17 cellular contexts compared by ENCODE assay signal in genomic region chr15:45169608-45170480, GRCh38. TPM values are rescaled to one million over a fixed set of nuclear protein-coding genes. Genes with fewer than 3 reads are reported as not detected.
DNase-seq lines count a peak whose midpoint lies in the region; FAIRE-seq and TF ChIP-seq lines count a peak whose summit lies in the region.
"Had no signal": no experiment of that assay in that cellular context is flagged by ENCODE, and none has a peak within 500 bp of the region (broad histone marks: within the 10 kb centered on the region; RNA-seq: fewer than 3 reads in every experiment).

No MANE protein-coding gene starts in this region.

- TF ChIP-seq POLR2A in H1 (IDR thresholded peaks at IDR 0.05; ENCODE audit: control extremely low read depth in 1 of 2, low read depth in 2 of 2, low read length in 2 of 2) (no peak), erythroblast (IDR thresholded peaks at IDR 0.05; ENCODE audit: low read length) (no peak), vagina (IDR thresholded peaks at IDR 0.05) (no peak)

- no peak overlapping the region for H2BK15ac ChIP-seq in H1 (ENCODE audit: low read length)

- no peak overlapping the region for H2AFZ ChIP-seq in H1 (ENCODE audit: low read length)

- H4K8ac ChIP-seq in H1 (ENCODE audit: extremely low read depth, insufficient read depth, low read length): no peak overlapping the region; the same call in 1 of the 2 replicates

- no peaks in the 10 kb centered on the region; the same call in 1 of the 2 replicates for H3K23me2 ChIP-seq in H1 (ENCODE audit: low read depth, low read length)

- no peak overlapping the region for H2AK5ac ChIP-seq in H1 (ENCODE audit: low read depth, low read length)

- no TSS peak for BruUV-seq in A673 (replicated peaks; lab: Mats Ljungman, UMichigan)

- H3K4ac ChIP-seq in H1 (replicated peaks; ENCODE audit: insufficient read length, low read depth, low read length): no peak overlapping the region

- CTCF ChIA-PET in A673 (lab: Charles Lee): interaction anchor here (0.6 kb wide), 1 partner anchor 446 kb away, joined by 5 read pairs; no protein-coding TSS in a partner anchor
- CTCF ChIA-PET in H1 (lab: Charles Lee; ENCODE audit: partially characterized antibody): interaction anchor here (0.6 to 41.8 kb wide), 5 partner anchors 12 to 1884 kb away, joined by 3 to 1117 read pairs (median 5); partner anchors contain the start of gene SHF

- H3K27me3 ChIP-seq in A673 (replicated peaks; ENCODE audit: insufficient read depth, low read depth, low read length, poor library complexity): no peaks in the 10 kb centered on the region
- H3K27me3 ChIP-seq in HAP-1 (ENCODE audit: low read depth): no peaks in the 10 kb centered on the region
- H3K27me3 ChIP-seq in H1 (replicated peaks in 1 of 4; ENCODE audit: control insufficient read depth in 3 of 4, extremely low read depth in 1 of 4, insufficient read depth in 3 of 4, low read length in 3 of 4): no peaks in the 10 kb centered on the region
- no peaks in the 10 kb centered on the region for H3K27me3 ChIP-seq in vagina
- H3K27me3 ChIP-seq: gastrocnemius medialis, right lobe of liver had no signal

- H3K56ac ChIP-seq in H1 (replicated peaks; ENCODE audit: insufficient read length, low read depth, low read length): no peak overlapping the region

- no peak overlapping the region for H4K91ac ChIP-seq in H1 (replicated peaks; ENCODE audit: insufficient read length, low read length)

- in situ Hi-C loops in HAP-1 (cut with MboI; ENCODE audit: low sequenced_read_pairs): loop anchor here (25.0 kb wide), 1 partner anchor 442 kb away; no protein-coding TSS in a partner anchor

- no peak overlapping the region for H3K14ac ChIP-seq in H1 (ENCODE audit: insufficient read length)

- 41% methylated on average over 4 of the region's 4 CpGs; no CpG with 5 or more reads in 1 of the 2 experiments for WGBS in H1 (ENCODE audit: extremely low coverage in 1 of 2, insufficient coverage in 1 of 2, insufficient read length in 1 of 2, insufficient replicate concordance in 2 of 2, low coverage in 1 of 2, low lambda C conversion rate in 2 of 2, missing lambda C conversion rate in 1 of 2), 2 experiments

- no peak for FAIRE-seq in H1 (lab: Jason Lieb, UNC)

- intact Hi-C loops in A673 (cut with micrococcal nuclease; ENCODE audit: unreplicated experiment): loop anchor here (5.0 kb wide), 1 partner anchor 287 kb away; no protein-coding TSS in a partner anchor
- intact Hi-C loops in vagina (cut with DNase I): no loop called here

- TF ChIP-seq EP300 in H1 (IDR thresholded peaks at IDR 0.05; ENCODE audit: borderline replicate concordance in 1 of 2, low read depth in 2 of 2, low read length in 2 of 2): no peak

- H3K18ac ChIP-seq in H1 (ENCODE audit: extremely low read depth, low read length): peak overlapping the region; percentile 4; the same call in 1 of the 2 replicates

- no peak for DNase-seq in A673 (ENCODE audit: low spot score)
- DNase-seq in HAP-1 (ENCODE audit: low spot score in 2 of 2): peak; percentile 67 to 75
- peak; percentile 61 for DNase-seq in NOMO-1 treated with DMSO at 0.1 percent for 48 hours (lab: John Stamatoyannopoulos, UW; ENCODE audit: unreplicated experiment)
- no peak for DNase-seq in H1 (ENCODE audit: low read depth in 1 of 2, low spot score in 2 of 2)
- DNase-seq in T-helper 9 cell: no peak
- DNase-seq in erythroblast (lab: John Stamatoyannopoulos, UW): no peak
- DNase-seq in NCI-H128 (lab: John Stamatoyannopoulos, UW; ENCODE audit: unreplicated experiment): no peak
- no peak for DNase-seq in vagina (ENCODE audit: extremely low spot score in 2 of 2)
- DNase-seq: activated CD4-positive, alpha-beta T cell treated with anti-CD3 and anti-CD28 coated beads, Interleukin-2, amount 50 U/mL, for 1 hour; DMS79 treated with DMSO at 0.1 percent for 48 hours; effector CD8-positive, alpha-beta T cell; gastrocnemius medialis; NCI-H1105; right lobe of liver; stimulated activated naive CD8-positive, alpha-beta T cell treated with anti-CD3 and anti-CD28 coated beads, Interleukin-15, Interleukin-2, amounts not matched to agents 100 U/mL and 50 U/mL, for 24 hours; SW 1271 had no signal

- H3K27ac ChIP-seq in A673 (ENCODE audit: low read depth, low read length, poor library complexity, severe bottlenecking) (peak overlapping the region; percentile 96), H1 (ENCODE audit: low read depth, low read length) (no peak overlapping the region; the same call in 1 of the 2 replicates), vagina (no peak overlapping the region)
- H3K27ac ChIP-seq: gastrocnemius medialis, right lobe of liver had no signal

- H3K4me2 ChIP-seq in H1 (ENCODE audit: insufficient read depth in 1 of 2, low read depth in 2 of 2, low read length in 2 of 2): peak overlapping the region; percentile 9 to 19; a peak in 2 of 4 replicates

- H3K36me3 ChIP-seq in A673 (ENCODE audit: insufficient read depth, low read length, poor library complexity, severe bottlenecking) (peaks cover 9% of the 10 kb centered on the region), HAP-1 (replicated peaks) (no peaks in the 10 kb centered on the region), H1 (ENCODE audit: control insufficient read depth in 2 of 4, insufficient read depth in 4 of 4, low read length in 3 of 4) (no peaks in the 10 kb centered on the region; a peak in 1 of 8 replicates), vagina (no peaks in the 10 kb centered on the region)
- H3K36me3 ChIP-seq: gastrocnemius medialis had no signal

- H2BK12ac ChIP-seq in H1 (ENCODE audit: low read depth, low read length): no peak overlapping the region; the same call in 1 of the 2 replicates

- no peak overlapping the region for H2BK20ac ChIP-seq in H1 (ENCODE audit: low read length)

- H3K9me3 ChIP-seq in A673 (ENCODE audit: low read depth, low read length, poor library complexity, severe bottlenecking) (no peaks in the 10 kb centered on the region), HAP-1 (no peaks in the 10 kb centered on the region), H1 (ENCODE audit: insufficient read depth in 2 of 2, low read depth in 1 of 2, low read length in 1 of 2) (no peaks in the 10 kb centered on the region), vagina (no peaks in the 10 kb centered on the region)
- H3K9me3 ChIP-seq: gastrocnemius medialis, right lobe of liver had no signal

- H3K79me1 ChIP-seq in H1 (ENCODE audit: low read depth, low read length): no peaks in the 10 kb centered on the region; the same call in 1 of the 2 replicates

- peaks cover 2 to 4% of the 10 kb centered on the region in 2 experiments for H4K20me1 ChIP-seq in H1 (replicated peaks in 1 of 2; ENCODE audit: control insufficient read depth in 1 of 2, insufficient read depth in 2 of 2, low read length in 2 of 2)

- H2BK5ac ChIP-seq in H1 (ENCODE audit: low read depth, low read length): peak overlapping the region; percentile 12; the same call in 1 of the 2 replicates

- no peak for TF ChIP-seq RAD21 in H1 (IDR thresholded peaks at IDR 0.05 in 1 of 2, conservative IDR thresholded peaks at IDR 0.05 in 1 of 2; ENCODE audit: low read depth in 2 of 2, low read length in 2 of 2)

- POLR2A ChIA-PET in A673 (lab: Charles Lee; ENCODE audit: low non-redundant PET): no interaction called here
- POLR2A ChIA-PET in H1 (lab: Charles Lee; ENCODE audit: partially characterized antibody): interaction anchor here (2.3 to 5.7 kb wide), 5 partner anchors 10 to 30 kb away, joined by 8 to 50 read pairs (median 20); partner anchors contain the start of gene SHF

- H3K23ac ChIP-seq in H1 (ENCODE audit: insufficient read length): no peak overlapping the region

- H2BK120ac ChIP-seq in H1 (replicated peaks; ENCODE audit: low read depth, low read length): no peak overlapping the region

- H3K9ac ChIP-seq in H1 (replicated peaks in 1 of 4; ENCODE audit: extremely low read depth in 1 of 4, low read depth in 3 of 4, low read length in 3 of 4): no peak overlapping the region; a peak in 1 of 7 replicates

- TF ChIP-seq CTCF in A673 (conservative IDR thresholded peaks at IDR 0.05; ENCODE audit: low read depth, low read length): no peak
- TF ChIP-seq CTCF in H1 (IDR thresholded peaks at IDR 0.05; ENCODE audit: control extremely low read depth in 1 of 3, insufficient read depth in 1 of 3, low read depth in 1 of 3, low read length in 3 of 3): no peak
- no peak for TF ChIP-seq CTCF in vagina (IDR thresholded peaks at IDR 0.05)

- no peak overlapping the region for H4K5ac ChIP-seq in H1 (ENCODE audit: insufficient read length, low read depth, low read length)

- peaks cover 21% of the 10 kb centered on the region for H3K4me1 ChIP-seq in A673 (ENCODE audit: insufficient read depth, low read length, poor library complexity, severe bottlenecking)
- H3K4me1 ChIP-seq in HAP-1: peaks cover 13% of the 10 kb centered on the region
- H3K4me1 ChIP-seq in H1 (replicated peaks in 1 of 4; ENCODE audit: control insufficient read depth in 3 of 4, insufficient read depth in 4 of 4, low read length in 3 of 4): peaks cover 0 to 19% (median 13%) of the 10 kb centered on the region in 4 experiments; a peak in 5 of 7 replicates
- H3K4me1 ChIP-seq in vagina: peaks cover 24% of the 10 kb centered on the region

- no peaks in the 10 kb centered on the region for H3K79me2 ChIP-seq in H1 (ENCODE audit: control insufficient read depth in 1 of 2, insufficient read depth in 2 of 2, low read length in 2 of 2)

- H3K4me3 ChIP-seq in A673 (ENCODE audit: low read depth, low read length, poor library complexity, severe bottlenecking) (no peak overlapping the region), HAP-1 (no peak overlapping the region), H1 (ENCODE audit: extremely low read depth in 1 of 4, insufficient read depth in 2 of 4, low read depth in 3 of 4, low read length in 4 of 4) (0 out of 8 replicates have a peak overlapping the region, but pooled peaks of 1 of the 4 experiments have one; percentile 1), vagina (no peak overlapping the region)
- H3K4me3 ChIP-seq: gastrocnemius medialis, right lobe of liver had no signal

RNA-seq across cellular contexts. Expression of gene SHF, which starts 17.9 kb away (rescaled TPM):
- 42.9 and 43.2 TPM in 2 replicates for total RNA-seq in A673 (2021)
- total RNA-seq in H1 (2021; fragmentation: NEBNext Ultra II Directional; extraction: Animal tissue kit (Norgen Biotek cat#: 25700)): 23.9 and 26.7 TPM in 2 replicates
- polyA plus RNA-seq in H1 (2011; rRNA removed): 13.1 and 16.0 TPM in 2 replicates
- polyA plus RNA-seq in H1 (2011; cell fraction: cytosol; rRNA removed): 17.4 TPM
- polyA plus RNA-seq in H1 (2011; cell fraction: nucleus; rRNA removed): 22.5 TPM
- polyA plus RNA-seq in H1 (2012, experiment 1 of 2): 22.3 to 30.4 TPM (median 28.4 TPM) in 4 replicates
- 34.9 TPM for polyA plus RNA-seq in H1 (2012, experiment 2 of 2)
- polyA plus RNA-seq in H1 (2013, experiment 1 of 2): 18.8 TPM
- polyA plus RNA-seq in H1 (2013, experiment 2 of 2): 20.8 TPM
- polyA minus RNA-seq in H1 (2011; rRNA and poly(A)+ RNA removed): 15.2 and 23.3 TPM in 2 replicates
- polyA minus RNA-seq in H1 (2011; cell fraction: cytosol; rRNA and poly(A)+ RNA removed): 15.0 TPM
- polyA minus RNA-seq in H1 (2011; cell fraction: nucleus; rRNA and poly(A)+ RNA removed): 23.6 TPM
- 15.0 TPM for total RNA-seq in vagina

RNA-seq across cellular contexts. Expression of gene DUOX1, which starts 40.0 kb away (rescaled TPM):
- total RNA-seq in A673 (2021): 1.4 and 1.7 TPM in 2 replicates
- total RNA-seq in H1 (2021; fragmentation: NEBNext Ultra II Directional; extraction: Animal tissue kit (Norgen Biotek cat#: 25700)): 0.84 and 0.96 TPM in 2 replicates
- polyA plus RNA-seq in H1 (2011; rRNA removed): 1.4 and 2.0 TPM in 2 replicates
- 0.90 TPM for polyA plus RNA-seq in H1 (2011; cell fraction: cytosol; rRNA removed)
- polyA plus RNA-seq in H1 (2011; cell fraction: nucleus; rRNA removed): 6.1 TPM
- polyA plus RNA-seq in H1 (2012, experiment 1 of 2): 0.99 to 2.2 TPM (median 1.7 TPM) in 4 replicates
- 0.47 TPM for polyA plus RNA-seq in H1 (2012, experiment 2 of 2)
- polyA plus RNA-seq in H1 (2013, experiment 1 of 2): 0.57 TPM
- 0.50 TPM for polyA plus RNA-seq in H1 (2013, experiment 2 of 2)
- 0.88 and 2.2 TPM in 2 replicates for polyA minus RNA-seq in H1 (2011; rRNA and poly(A)+ RNA removed)
- polyA minus RNA-seq in H1 (2011; cell fraction: cytosol; rRNA and poly(A)+ RNA removed): 1.2 TPM
- polyA minus RNA-seq in H1 (2011; cell fraction: nucleus; rRNA and poly(A)+ RNA removed): 2.3 TPM
- 98.7 TPM for total RNA-seq in vagina

RNA-seq across cellular contexts. Expression of gene DUOXA1, which starts 40.2 kb away (rescaled TPM):
- total RNA-seq in A673 (2021) (0.95 and 1.1 TPM in 2 replicates), vagina (66.5 TPM)
- total RNA-seq in H1 (2021; fragmentation: NEBNext Ultra II Directional; extraction: Animal tissue kit (Norgen Biotek cat#: 25700)): not detected in 2 replicates
- polyA plus RNA-seq in H1 (2011; rRNA removed): 0.18 and 0.24 TPM in 2 replicates
- 0.09 TPM for polyA plus RNA-seq in H1 (2011; cell fraction: cytosol; rRNA removed)
- 0.81 TPM for polyA plus RNA-seq in H1 (2011; cell fraction: nucleus; rRNA removed)
- 0.16 to 0.34 TPM in 2 of 4 replicates, not detected in the others for polyA plus RNA-seq in H1 (2012, experiment 1 of 2)
- not detected for polyA plus RNA-seq in H1 (2012, experiment 2 of 2)
- polyA plus RNA-seq in H1 (2013, experiment 1 of 2): not detected
- polyA plus RNA-seq in H1 (2013, experiment 2 of 2): 0.17 TPM
- polyA minus RNA-seq in H1 (2011; rRNA and poly(A)+ RNA removed): 0.57 and 0.66 TPM in 2 replicates
- polyA minus RNA-seq in H1 (2011; cell fraction: cytosol; rRNA and poly(A)+ RNA removed): not detected
- 0.30 TPM for polyA minus RNA-seq in H1 (2011; cell fraction: nucleus; rRNA and poly(A)+ RNA removed)
- total RNA-seq: gastrocnemius medialis; natural killer cell treated with Interleukin-12 subunit alpha and Interleukin-12 subunit beta and Interleukin-15 and Interleukin-18, amount 100 ng/mL, for 72 hours; right lobe of liver had no signal

RNA-seq across cellular contexts. Expression of gene DUOXA2, which starts 55.7 kb away (rescaled TPM):
- total RNA-seq in A673 (2021): not detected in 2 replicates
- total RNA-seq in H1 (2021; fragmentation: NEBNext Ultra II Directional; extraction: Animal tissue kit (Norgen Biotek cat#: 25700)): not detected in 2 replicates
- polyA plus RNA-seq in H1 (2011; rRNA removed): 0.05 TPM in 1 of 2 replicates, not detected in the other
- polyA plus RNA-seq in H1 (2011; cell fraction: cytosol; rRNA removed): not detected
- polyA plus RNA-seq in H1 (2011; cell fraction: nucleus; rRNA removed): not detected
- not detected in 4 replicates for polyA plus RNA-seq in H1 (2012, experiment 1 of 2)
- not detected for polyA plus RNA-seq in H1 (2012, experiment 2 of 2)
- not detected for polyA plus RNA-seq in H1 (2013, experiment 1 of 2)
- not detected for polyA plus RNA-seq in H1 (2013, experiment 2 of 2)
- polyA minus RNA-seq in H1 (2011; rRNA and poly(A)+ RNA removed): not detected in 2 replicates
- polyA minus RNA-seq in H1 (2011; cell fraction: cytosol; rRNA and poly(A)+ RNA removed): not detected
- not detected for polyA minus RNA-seq in H1 (2011; cell fraction: nucleus; rRNA and poly(A)+ RNA removed)
- 1.5 TPM for total RNA-seq in vagina
- total RNA-seq: gastrocnemius medialis had no signal

RNA-seq across cellular contexts. Expression of gene DUOX2, which starts 55.9 kb away (rescaled TPM):
- 0.98 and 0.99 TPM in 2 replicates for total RNA-seq in A673 (2021)
- total RNA-seq in H1 (2021; fragmentation: NEBNext Ultra II Directional; extraction: Animal tissue kit (Norgen Biotek cat#: 25700)): not detected in 2 replicates
- 0.08 and 0.31 TPM in 2 replicates for polyA plus RNA-seq in H1 (2011; rRNA removed)
- polyA plus RNA-seq in H1 (2011; cell fraction: cytosol; rRNA removed): 0.03 TPM
- 0.30 TPM for polyA plus RNA-seq in H1 (2011; cell fraction: nucleus; rRNA removed)
- 0.04 to 0.16 TPM (median 0.08 TPM) in 3 of 4 replicates, not detected in the other for polyA plus RNA-seq in H1 (2012, experiment 1 of 2)
- 0.07 TPM for polyA plus RNA-seq in H1 (2012, experiment 2 of 2)
- 0.18 TPM for polyA plus RNA-seq in H1 (2013, experiment 1 of 2)
- polyA plus RNA-seq in H1 (2013, experiment 2 of 2): 0.02 TPM
- polyA minus RNA-seq in H1 (2011; rRNA and poly(A)+ RNA removed): 0.02 and 0.09 TPM in 2 replicates
- not detected for polyA minus RNA-seq in H1 (2011; cell fraction: cytosol; rRNA and poly(A)+ RNA removed)
- 0.10 TPM for polyA minus RNA-seq in H1 (2011; cell fraction: nucleus; rRNA and poly(A)+ RNA removed)
- total RNA-seq in vagina: 20.6 TPM
- total RNA-seq: gastrocnemius medialis had no signal

Comparison
In these comparisons a context has a peak if more than half of its experiments do, and no peak if none do; other contexts are left out.
1. DNase-seq: peak in HAP-1 (2 of 2) and NOMO-1 treated with DMSO at 0.1 percent for 48 hours (single experiment); none in A673 (single experiment), H1 (0 of 2), T-helper 9 cell (single experiment), erythroblast (0 of 2), NCI-H128 (single experiment) and vagina (0 of 2).
2. RNA of gene DUOX1, which starts 40.0 kb away (total RNA-seq): 98.7 TPM in vagina (single experiment); 1.4 to 1.7 TPM in A673 and 0.84 to 0.96 TPM in H1; every median in the first group is over 10 times any median in the second.
3. RNA of gene DUOXA1, which starts 40.2 kb away (total RNA-seq): 66.5 TPM in vagina (single experiment); 0.95 to 1.1 TPM in A673 and not detected in H1; every median in the first group is over 10 times any median in the second.